ENCODE assay signal across 33 cellular contexts in the genomic region with DNA sequence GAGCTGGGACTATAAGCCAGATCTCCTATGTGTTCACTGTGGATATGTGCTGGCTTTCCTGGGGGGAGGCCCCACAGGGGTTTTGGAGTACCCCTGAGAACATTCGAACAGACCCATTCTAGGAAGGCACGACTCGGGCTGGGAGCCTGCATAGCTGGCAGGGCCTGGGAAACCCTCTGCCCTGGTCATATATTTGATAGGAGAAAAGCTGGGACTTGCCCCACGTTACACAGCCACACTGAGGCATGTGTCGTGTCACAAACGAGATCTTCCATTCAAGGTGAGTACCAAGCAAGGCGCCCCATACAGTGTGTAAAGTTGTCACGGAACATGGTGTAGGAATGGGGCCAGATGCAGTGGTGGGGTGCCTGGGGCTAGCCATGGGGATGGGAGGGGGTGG. TPM values are rescaled to one million over a fixed set of nuclear protein-coding genes. Genes with fewer than 3 reads are reported as not detected.
"Had no signal": no experiment of that assay in that cellular context is flagged by ENCODE, and none has a peak within 500 bp of the region (broad histone marks: within the 10 kb centered on the region; RNA-seq: fewer than 3 reads in every experiment).

No MANE protein-coding gene starts in this region.

- ATAC-seq: esophagus mucosa; gastroesophageal sphincter; left lobe of liver; naive thymus-derived CD4-positive, alpha-beta T cell; right lobe of liver; stimulated activated naive CD8-positive, alpha-beta T cell treated with anti-CD3 and anti-CD28 coated beads, Interleukin-15, amount 100 ng/mL, for 72 hours had no signal

- H3K27me3 ChIP-seq: right lobe of liver, vagina had no signal

- H3K4me3 Mint-ChIP-seq: immature natural killer cell; naive thymus-derived CD4-positive, alpha-beta T cell; nephron; stimulated activated naive CD8-positive, alpha-beta T cell treated with anti-CD3 and anti-CD28 coated beads, Interleukin-15, amount 100 ng/mL, for 72 hours had no signal

- H3K36me3 ChIP-seq: gastroesophageal sphincter, heart left ventricle, right lobe of liver, thyroid gland, vagina had no signal

- H3K27ac ChIP-seq: dorsolateral prefrontal cortex, epithelial cell of prostate, gastroesophageal sphincter, parathyroid adenoma, right lobe of liver, thyroid gland had no signal

- H3K9ac ChIP-seq: parathyroid adenoma had no signal

- H3K36me3 Mint-ChIP-seq: immature natural killer cell; naive thymus-derived CD4-positive, alpha-beta T cell had no signal

- H3K27ac Mint-ChIP-seq: immature natural killer cell; naive thymus-derived CD4-positive, alpha-beta T cell; progenitor cell of endocrine pancreas had no signal

- DNase-seq: cerebellar nuclear complex; dorsolateral prefrontal cortex; effector CD4-positive, alpha-beta T cell; foreskin fibroblast; hypothalamus; immature natural killer cell; islet precursor cell; mammary epithelial cell; mesendoderm; midbrain; naive thymus-derived CD4-positive, alpha-beta T cell; occipital lobe; stimulated activated CD4-positive, alpha-beta T cell treated with anti-CD3 and anti-CD28 coated beads, Interleukin-12 subunit alpha, Interleukin-12 subunit beta, amount 100 ng/mL, for 4 hours; stimulated activated CD4-positive, alpha-beta T cell treated with anti-CD3 and anti-CD28 coated beads, Interleukin-1b, Interleukin-23, amount 100 ng/mL, for 48 hours; stimulated activated CD4-positive, alpha-beta T cell treated with anti-CD3 and anti-CD28 coated beads, Interleukin-4, amount 100 ng/mL, for 1 hour; stimulated activated CD8-positive, alpha-beta memory T cell treated with anti-CD3 and anti-CD28 coated beads, Interleukin-4, amount 100 ng/mL, for 48 hours; stimulated activated naive CD4-positive, alpha-beta T cell; stimulated activated naive CD8-positive, alpha-beta T cell treated with anti-CD3 and anti-CD28 coated beads, Interleukin-15, amount 100 ng/mL, for 72 hours; thyroid gland; trophoblast cell had no signal

- H3K4me3 ChIP-seq: dorsolateral prefrontal cortex, gastroesophageal sphincter, heart left ventricle, right lobe of liver, smooth muscle cell, thyroid gland, vagina had no signal

- H3K4me2 ChIP-seq: smooth muscle cell had no signal

- H3K4me1 ChIP-seq: parathyroid adenoma, thyroid gland had no signal

- H3K9me3 Mint-ChIP-seq: immature natural killer cell; naive thymus-derived CD4-positive, alpha-beta T cell; nephron; stimulated activated naive CD8-positive, alpha-beta T cell treated with anti-CD3 and anti-CD28 coated beads, Interleukin-15, amount 100 ng/mL, for 72 hours had no signal

- H3K9me3 ChIP-seq: gastroesophageal sphincter, heart left ventricle, right lobe of liver, thyroid gland, vagina had no signal

- H3K79me2 ChIP-seq: parathyroid adenoma had no signal

- H2AFZ ChIP-seq: parathyroid adenoma had no signal

RNA-seq across cellular contexts. Expression of gene MYO7A, which starts 11.2 kb away (rescaled TPM):
- polyA plus RNA-seq: naive thymus-derived CD4-positive, alpha-beta T cell had no signal

RNA-seq across cellular contexts. Expression of gene OMP, which starts 36.6 kb away (rescaled TPM):
- total RNA-seq: esophagus mucosa, gastroesophageal sphincter, heart left ventricle, lower leg skin, mammary epithelial cell, occipital lobe, progenitor cell of endocrine pancreas, smooth muscle cell, temporal lobe, vagina had no signal
- polyA plus RNA-seq: heart left ventricle; immature natural killer cell; mammary epithelial cell; naive thymus-derived CD4-positive, alpha-beta T cell; smooth muscle cell had no signal
